ENCODE assay signal across 23 cellular contexts in the genomic region with DNA sequence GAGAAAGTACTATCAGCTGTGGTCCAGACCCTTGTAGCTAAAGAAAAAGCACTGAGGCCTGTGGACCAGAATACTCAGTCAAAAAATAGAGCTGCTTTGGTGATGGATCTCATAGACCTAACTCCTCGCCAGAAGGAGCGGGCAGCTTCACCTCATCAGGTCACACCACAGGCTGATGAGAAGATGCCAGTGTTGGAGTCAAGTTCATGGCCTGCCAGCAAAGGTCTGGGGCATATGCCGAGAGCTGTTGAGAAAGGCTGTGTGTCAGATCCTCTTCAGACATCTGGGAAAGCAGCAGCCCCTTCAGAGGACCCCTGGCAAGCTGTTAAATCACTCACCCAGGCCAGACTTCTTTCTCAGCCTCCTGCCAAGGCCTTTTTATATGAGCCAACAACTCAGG. TPM values are rescaled to one million over a fixed set of nuclear protein-coding genes. Genes with fewer than 3 reads are reported as not detected.
A peak's percentile ranks its signal among the peaks of the same experiment; 100 is the strongest.
DNase-seq lines count a peak whose midpoint lies in the region; ATAC-seq and TF ChIP-seq lines count a peak whose summit lies in the region.
"Had no signal": no experiment of that assay in that cellular context is flagged by ENCODE, and none has a peak within 500 bp of the region (broad histone marks: within the 10 kb centered on the region; RNA-seq: fewer than 3 reads in every experiment).

No MANE protein-coding gene starts in this region.

- H3K36me3 Mint-ChIP-seq in activated naive CD8-positive, alpha-beta T cell: peaks cover 7% of the 10 kb centered on the region
- H3K36me3 Mint-ChIP-seq in activated naive CD8-positive, alpha-beta T cell treated with anti-CD3 and anti-CD28 coated beads, Interleukin-2, amount 50 U/mL, for 24 hours (ENCODE audit: low read depth): peaks cover 49% of the 10 kb centered on the region
- peaks cover 64% of the 10 kb centered on the region for H3K36me3 Mint-ChIP-seq in CD8-positive, alpha-beta T cell
- H3K36me3 Mint-ChIP-seq in dendritic cell treated with granulocyte-macrophage colony-stimulating factor and Interleukin-4, amounts not matched to agents 40 ng/mL and 50 ng/mL, for 4 days (ENCODE audit: low read depth): peaks cover 88% of the 10 kb centered on the region

- H3K27me3 ChIP-seq in CD8-positive, alpha-beta T cell (ENCODE audit: insufficient read depth, low read length): no peaks in the 10 kb centered on the region
- H3K27me3 ChIP-seq: Peyer's patch, SJSA1, spleen had no signal

- H3K27ac ChIP-seq in CD8-positive, alpha-beta T cell (ENCODE audit: low read depth, low read length): no peak overlapping the region
- H3K27ac ChIP-seq: Peyer's patch, SJSA1, thoracic aorta had no signal

- peaks cover 32% of the 10 kb centered on the region for H3K36me3 ChIP-seq in CD8-positive, alpha-beta T cell (ENCODE audit: insufficient read depth, low read length)

- no peak for TF ChIP-seq CTCF in CD8-positive, alpha-beta T cell (IDR thresholded peaks at IDR 0.05)

- no peak overlapping the region for H3K4me3 ChIP-seq in CD8-positive, alpha-beta T cell (ENCODE audit: low read depth, low read length)
- H3K4me3 ChIP-seq: Peyer's patch, SJSA1, spleen, thoracic aorta had no signal

- no peak for DNase-seq in activated naive CD8-positive, alpha-beta T cell treated with anti-CD3 and anti-CD28 coated beads, Interleukin-2, amount 50 U/mL, for 24 hours
- DNase-seq in CD8-positive, alpha-beta T cell: no peak
- DNase-seq in posterior vena cava (ENCODE audit: low spot score): peak; percentile 40
- no peak for DNase-seq in SW 1271 (lab: John Stamatoyannopoulos, UW)
- no peak for DNase-seq in NCI-H526 treated with DMSO at 0.1 percent for 48 hours (lab: John Stamatoyannopoulos, UW)
- DNase-seq: activated CD8-positive, alpha-beta memory T cell treated with anti-CD3 and anti-CD28 coated beads for 24 hours; activated naive CD4-positive, alpha-beta T cell treated with anti-CD3 and anti-CD28 coated beads, Interleukin-2, amount 50 U/mL, for 16 hours; activated T-cell treated with anti-CD3 and anti-CD28 coated beads, Interleukin-2, amount 50 U/mL, for 72 hours; central memory CD4-positive, alpha-beta T cell; dermis blood vessel endothelial cell; H9; Kasumi-1; NCI-H2171 treated with DMSO at 0.1 percent for 48 hours; NCI-H526; spleen; stimulated activated CD4-positive, alpha-beta T cell treated with anti-CD3 and anti-CD28 coated beads, Interleukin-4, amount 100 ng/mL, for 24 hours; stimulated activated naive CD8-positive, alpha-beta T cell treated with anti-CD3 and anti-CD28 coated beads, Interleukin-15, Interleukin-2, amounts not matched to agents 100 U/mL and 50 U/mL, for 24 hours had no signal

- peaks cover 32% of the 10 kb centered on the region for H3K4me1 Mint-ChIP-seq in activated naive CD8-positive, alpha-beta T cell (ENCODE audit: low read depth)
- H3K4me1 Mint-ChIP-seq in activated naive CD8-positive, alpha-beta T cell treated with anti-CD3 and anti-CD28 coated beads, Interleukin-2, amount 50 U/mL, for 24 hours: peaks cover 46% of the 10 kb centered on the region
- H3K4me1 Mint-ChIP-seq in CD8-positive, alpha-beta T cell (ENCODE audit: low read depth): peaks cover 28% of the 10 kb centered on the region
- peaks cover 47% of the 10 kb centered on the region for H3K4me1 Mint-ChIP-seq in dendritic cell treated with granulocyte-macrophage colony-stimulating factor and Interleukin-4, amounts not matched to agents 40 ng/mL and 50 ng/mL, for 4 days (ENCODE audit: low read depth)

- H3K27ac Mint-ChIP-seq in activated naive CD8-positive, alpha-beta T cell: peak overlapping the region; percentile 46
- H3K27ac Mint-ChIP-seq in activated naive CD8-positive, alpha-beta T cell treated with anti-CD3 and anti-CD28 coated beads, Interleukin-2, amount 50 U/mL, for 24 hours: no peak overlapping the region
- peak overlapping the region; percentile 67 for H3K27ac Mint-ChIP-seq in CD8-positive, alpha-beta T cell
- H3K27ac Mint-ChIP-seq in dendritic cell treated with granulocyte-macrophage colony-stimulating factor and Interleukin-4, amounts not matched to agents 40 ng/mL and 50 ng/mL, for 4 days: peak overlapping the region; percentile 67
- H3K27ac Mint-ChIP-seq: activated T-cell treated with anti-CD3 and anti-CD28 coated beads, Interleukin-2, amount 50 U/mL, for 72 hours; H9 had no signal

- no peak overlapping the region for H3K4me3 Mint-ChIP-seq in activated naive CD8-positive, alpha-beta T cell
- H3K4me3 Mint-ChIP-seq in activated naive CD8-positive, alpha-beta T cell treated with anti-CD3 and anti-CD28 coated beads, Interleukin-2, amount 50 U/mL, for 24 hours: no peak overlapping the region
- H3K4me3 Mint-ChIP-seq in CD8-positive, alpha-beta T cell: no peak overlapping the region
- no peak overlapping the region for H3K4me3 Mint-ChIP-seq in dendritic cell treated with granulocyte-macrophage colony-stimulating factor and Interleukin-4, amounts not matched to agents 40 ng/mL and 50 ng/mL, for 4 days
- H3K4me3 Mint-ChIP-seq: activated T-cell treated with anti-CD3 and anti-CD28 coated beads, Interleukin-2, amount 50 U/mL, for 72 hours; H9; memory B cell had no signal

- ATAC-seq in activated naive CD8-positive, alpha-beta T cell treated with anti-CD3 and anti-CD28 coated beads, Interleukin-2, amount 50 U/mL, for 24 hours: no peak
- no peak for ATAC-seq in CD8-positive, alpha-beta T cell
- ATAC-seq: activated T-cell treated with anti-CD3 and anti-CD28 coated beads, Interleukin-2, amount 50 U/mL, for 72 hours; stimulated activated naive CD8-positive, alpha-beta T cell treated with anti-CD3 and anti-CD28 coated beads, Interleukin-15, Interleukin-2, amounts not matched to agents 100 U/mL and 50 U/mL, for 24 hours had no signal

- intact Hi-C loops in CD8-positive, alpha-beta T cell (cut with DNase I, micrococcal nuclease): no loop called here
- intact Hi-C loops in dendritic cell treated with granulocyte-macrophage colony-stimulating factor and Interleukin-4, amounts not matched to agents 40 ng/mL and 50 ng/mL, for 4 days (cut with micrococcal nuclease): no loop called here
- intact Hi-C loops in posterior vena cava (cut with DNase I): no loop called here

- no peaks in the 10 kb centered on the region for H3K9me3 Mint-ChIP-seq in activated naive CD8-positive, alpha-beta T cell (ENCODE audit: low read depth)
- no peaks in the 10 kb centered on the region for H3K9me3 Mint-ChIP-seq in activated naive CD8-positive, alpha-beta T cell treated with anti-CD3 and anti-CD28 coated beads, Interleukin-2, amount 50 U/mL, for 24 hours
- H3K9me3 Mint-ChIP-seq in CD8-positive, alpha-beta T cell: no peaks in the 10 kb centered on the region
- H3K9me3 Mint-ChIP-seq in dendritic cell treated with granulocyte-macrophage colony-stimulating factor and Interleukin-4, amounts not matched to agents 40 ng/mL and 50 ng/mL, for 4 days: no peaks in the 10 kb centered on the region
- H3K9me3 Mint-ChIP-seq: activated T-cell treated with anti-CD3 and anti-CD28 coated beads, Interleukin-2, amount 50 U/mL, for 72 hours; H9; memory B cell had no signal

- H3K4me1 ChIP-seq in CD8-positive, alpha-beta T cell (ENCODE audit: insufficient read depth, low read length): peaks cover 27% of the 10 kb centered on the region
- H3K4me1 ChIP-seq: SJSA1 had no signal

- no peaks in the 10 kb centered on the region for H3K9me3 ChIP-seq in CD8-positive, alpha-beta T cell (ENCODE audit: low read length)
- H3K9me3 ChIP-seq: Peyer's patch, SJSA1, spleen, thoracic aorta had no signal

- H3K27me3 Mint-ChIP-seq in activated naive CD8-positive, alpha-beta T cell: no peaks in the 10 kb centered on the region
- H3K27me3 Mint-ChIP-seq in activated naive CD8-positive, alpha-beta T cell treated with anti-CD3 and anti-CD28 coated beads, Interleukin-2, amount 50 U/mL, for 24 hours: no peaks in the 10 kb centered on the region
- H3K27me3 Mint-ChIP-seq in CD8-positive, alpha-beta T cell (ENCODE audit: low read depth): no peaks in the 10 kb centered on the region
- H3K27me3 Mint-ChIP-seq in dendritic cell treated with granulocyte-macrophage colony-stimulating factor and Interleukin-4, amounts not matched to agents 40 ng/mL and 50 ng/mL, for 4 days: no peaks in the 10 kb centered on the region
- H3K27me3 Mint-ChIP-seq: memory B cell had no signal

- CTCF ChIA-PET in CD8-positive, alpha-beta T cell (lab: Charles Lee): interaction anchor here (0.9 kb wide), 1 partner anchor 15 kb away, joined by 4 read pairs; no protein-coding TSS in a partner anchor

- POLR2A ChIA-PET in CD8-positive, alpha-beta T cell (lab: Charles Lee): interaction anchor here (0.5 kb wide), 1 partner anchor 158 kb away, joined by 3 read pairs; no protein-coding TSS in a partner anchor

RNA-seq across cellular contexts. Expression of a gene that starts 8.9 kb away (rescaled TPM):
- 10 to 100 TPM; 14.1 to 19.8 TPM for total RNA-seq in CD8-positive, alpha-beta T cell
- 10 to 100 TPM; 17.4 to 18.6 TPM for total RNA-seq in posterior vena cava

RNA-seq across cellular contexts. Expression of a gene that starts 9.0 kb away (rescaled TPM):
- total RNA-seq in CD8-positive, alpha-beta T cell: 10 to 100 TPM; 15.5 to 23.7 TPM
- 10 to 100 TPM; 81.8 to 91.9 TPM for total RNA-seq in posterior vena cava

RNA-seq across cellular contexts. Expression of a gene that starts 17.1 kb away (rescaled TPM):
- 1 to 10 TPM; 6.2 to 8.5 TPM for total RNA-seq in CD8-positive, alpha-beta T cell
- total RNA-seq in posterior vena cava: 1 to 10 TPM; 5.4 to 6.1 TPM

RNA-seq across cellular contexts. Expression of a gene that starts 56.8 kb away (rescaled TPM):
- total RNA-seq in CD8-positive, alpha-beta T cell: 10 to 100 TPM; 49.0 to 61.4 TPM
- 10 to 100 TPM; 72.4 to 95.7 TPM for total RNA-seq in posterior vena cava
